Comparison of ENCODE assay signal across 25 cellular contexts in the genomic region with DNA sequence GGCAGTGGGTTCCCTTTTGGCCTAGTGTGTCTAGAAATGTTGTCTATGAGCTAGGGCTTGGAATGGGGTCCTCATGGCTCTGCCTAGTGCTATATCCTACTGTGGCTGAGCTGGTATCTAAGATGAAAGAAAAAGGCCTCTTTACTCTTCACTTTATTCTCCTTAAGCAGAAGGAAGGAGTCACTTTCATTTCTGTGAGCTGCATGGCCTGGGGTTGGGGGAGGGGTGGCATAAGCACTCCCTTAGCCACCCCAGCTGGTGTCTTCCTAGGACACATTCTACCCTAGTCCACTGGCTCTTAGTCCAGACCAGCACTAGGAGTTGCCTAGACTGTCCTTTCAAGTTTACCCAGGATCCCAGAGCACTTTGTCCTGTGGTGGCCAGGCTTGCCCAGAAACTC.
"Had no signal": no experiment of that assay in that cellular context is flagged by ENCODE, and none has a peak within 500 bp of the region (broad histone marks: within the 10 kb centered on the region; RNA-seq: fewer than 3 reads in every experiment).

No MANE protein-coding gene starts in this region.

- DNase-seq: IMR-90; Kasumi-1; MV-4-11; NCI-H1048; NCI-H1105 treated with DMSO at 0.1 percent for 48 hours; NCI-H1417 treated with DMSO at 0.1 percent for 48 hours; NCI-H146; NCI-H1694 treated with DMSO at 0.1 percent for 48 hours; NCI-H1930; NCI-H2081; NCI-H2107; NCI-H226; NCI-H446; NCI-H510A; NCI-H524 treated with DMSO at 0.1 percent for 48 hours; NCI-H69; NCI-H774; NK-92 treated with Interleukin-12 subunit alpha and Interleukin-12 subunit beta, amount 100 ng/mL, for 24 hours; PC-9; Peyer's patch; Right ventricle myocardium superior; SIG-M5 had no signal

- H3K36me3 ChIP-seq: Peyer's patch, SJSA1 had no signal

- H3K9ac ChIP-seq: KMS-11 had no signal

- H3K4me3 ChIP-seq: PC-9, Peyer's patch, SJSA1, SK-N-MC had no signal

- H3K27me3 ChIP-seq: Peyer's patch, SJSA1 had no signal

- H3K4me1 ChIP-seq: Peyer's patch, SJSA1 had no signal

- H2AFZ ChIP-seq: PC-9 had no signal

- H3K4me2 ChIP-seq: KMS-11, PC-9 had no signal

- H3K27ac ChIP-seq: KMS-11, PC-9, Peyer's patch, SJSA1, SK-N-MC had no signal

- H3K9me3 ChIP-seq: Peyer's patch, SJSA1 had no signal
